In the genomic region with DNA sequence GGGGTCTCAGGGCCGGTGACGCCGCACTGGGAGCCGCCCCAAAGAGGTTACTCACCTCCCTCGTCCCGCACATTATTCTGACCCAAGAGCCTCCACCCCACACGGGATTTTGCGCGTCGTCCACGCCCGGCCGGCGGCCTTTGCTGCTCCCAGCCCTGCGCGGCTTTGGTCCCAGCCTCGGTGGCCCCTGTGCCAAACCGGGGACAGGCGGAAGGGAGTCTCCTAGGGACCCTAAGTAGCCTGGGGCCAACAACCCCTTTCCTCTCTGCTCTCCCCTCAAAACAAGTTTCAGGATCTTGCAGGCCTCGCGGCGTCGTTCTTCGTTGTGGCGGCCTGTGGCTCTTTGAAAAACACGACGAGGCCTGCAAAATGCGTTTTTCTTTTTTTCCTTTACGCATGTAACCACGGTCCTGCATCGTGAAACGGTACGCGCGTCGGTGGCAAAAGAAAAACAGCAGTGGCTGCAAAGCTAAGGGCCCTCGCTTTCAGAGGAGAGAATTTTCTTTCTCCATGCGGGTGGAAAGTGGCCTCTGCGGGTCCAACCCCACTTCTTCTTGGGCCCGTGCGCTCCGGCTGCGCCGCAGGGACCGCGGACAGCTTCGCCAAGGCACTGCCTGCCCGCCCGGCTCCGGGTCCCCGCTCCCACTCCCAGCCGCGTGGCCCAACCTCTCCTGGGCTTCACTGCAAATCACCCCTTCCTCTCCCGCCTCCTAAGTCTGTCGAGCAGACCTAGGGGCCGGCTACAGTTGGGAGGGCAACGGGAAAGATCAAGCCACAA, we compare ENCODE assay signal across 8 cellular contexts. TPM values are rescaled to one million over a fixed set of nuclear protein-coding genes. Genes with fewer than 3 reads are reported as not detected.
DNase-seq lines count a peak whose midpoint lies in the region; ATAC-seq and TF ChIP-seq lines count a peak whose summit lies in the region.

No MANE protein-coding gene starts in this region.

- intact Hi-C loops in PC-3 (cut with micrococcal nuclease) (no loop called here), esophagus squamous epithelium (cut with DNase I) (no loop called here), spleen (cut with DNase I; ENCODE audit: low total_unique reads) (loop anchor here (5.0 kb wide), 1 partner anchor 106 kb away; no protein-coding TSS in a partner anchor)

- CTCF ChIA-PET in PC-3 (lab: Charles Lee), result no interaction called here

- H3K9ac ChIP-seq in PC-3 (ENCODE audit: low read length), result no peak overlapping the region

- H3K4me3 ChIP-seq in PC-3 (ENCODE audit: low read length) (peak overlapping the region; percentile 35), esophagus squamous epithelium (peak overlapping the region in 3 of 4 donors; percentile 32 to 67 (median 47)), spleen (peak overlapping the region; percentile 21 to 95 (median 50))

- H3K4me2 ChIP-seq in PC-3 (ENCODE audit: low read length), result peak overlapping the region; percentile 54

- H4K20me1 ChIP-seq in PC-3 (ENCODE audit: low read length), result no peaks in the 10 kb centered on the region

- TF ChIP-seq POLR2A in esophagus squamous epithelium (IDR thresholded peaks at IDR 0.05), result no peak
- no peak for TF ChIP-seq POLR2A in spleen (IDR thresholded peaks at IDR 0.05)

- WGBS in esophagus squamous epithelium, 2 donors, result 20 to 38% methylated on average over 32 of the region's 57 CpGs
- 49 to 60% (median 55%) methylated on average over 55 to 57 of the region's 57 CpGs for WGBS in spleen, 5 donors

- H3K36me3 Mint-ChIP-seq in T-helper 2 cell treated with Interferon-gamma antibody and Interleukin-4, amounts not matched to agents 5 μg/mL and 100 μg/mL, for 36 hours (ENCODE audit: low read depth), result peaks cover 38% of the 10 kb centered on the region

- no TSS peak for BruUV-seq in PC-3 (replicated peaks; lab: Mats Ljungman, UMichigan)

- POLR2A ChIA-PET in PC-3 (lab: Charles Lee; ENCODE audit: unreplicated experiment), result no interaction called here

- H3F3A ChIP-seq in PC-3 (ENCODE audit: low read length, unreplicated experiment), result no peaks in the 10 kb centered on the region

- H3K27me3 ChIP-seq in PC-3 (ENCODE audit: low read length), result peaks cover 59% of the 10 kb centered on the region
- H3K27me3 ChIP-seq in esophagus squamous epithelium, result peaks cover 27 to 100% (median 46%) of the 10 kb centered on the region in 4 donors
- peaks cover 2 to 96% (median 69%) of the 10 kb centered on the region in 7 donors for H3K27me3 ChIP-seq in spleen (replicated peaks in 1 of 7)

- no peaks in the 10 kb centered on the region for H3K79me2 ChIP-seq in PC-3 (ENCODE audit: low read length)

- H3K9me3 Mint-ChIP-seq in T-helper 2 cell treated with Interferon-gamma antibody and Interleukin-4, amounts not matched to agents 5 μg/mL and 100 μg/mL, for 36 hours, result no peaks in the 10 kb centered on the region

- H3K4me3 Mint-ChIP-seq in T-helper 2 cell treated with Interferon-gamma antibody and Interleukin-4, amounts not matched to agents 5 μg/mL and 100 μg/mL, for 36 hours, result peak overlapping the region; percentile 70

- no peaks in the 10 kb centered on the region for H3K9me2 ChIP-seq in PC-3 (replicated peaks; ENCODE audit: low read length)

- H3K36me3 ChIP-seq in PC-3 (ENCODE audit: low read depth, low read length) (no peaks in the 10 kb centered on the region), esophagus squamous epithelium (no peaks in the 10 kb centered on the region), spleen (peaks cover 0 to 17% (median 0%) of the 10 kb centered on the region in 6 donors)

- peak overlapping the region; percentile 63 for H3K27ac Mint-ChIP-seq in T-helper 2 cell treated with Interferon-gamma antibody and Interleukin-4, amounts not matched to agents 5 μg/mL and 100 μg/mL, for 36 hours

- TF ChIP-seq CTCF in PC-3 (conservative IDR thresholded peaks at IDR 0.05; ENCODE audit: low read depth, low read length) (no peak), esophagus squamous epithelium (IDR thresholded peaks at IDR 0.05) (no peak), spleen (IDR thresholded peaks at IDR 0.05 in 8 of 11, conservative IDR thresholded peaks at IDR 0.05 in 3 of 11) (no peak)

- no peak for DNase-seq in T-helper 2 cell treated with Interferon-gamma antibody and Interleukin-4, amounts not matched to agents 5 μg/mL and 100 μg/mL, for 36 hours (ENCODE audit: low spot score)
- DNase-seq in T-helper 2 cell, result no peak
- no peak for DNase-seq in PC-3
- DNase-seq in esophagus squamous epithelium (lab: John Stamatoyannopoulos, UW), result no peak
- no peak for DNase-seq in spleen
- DNase-seq in GM19238 (ENCODE audit: insufficient read length, low spot score), result no peak
- DNase-seq in GDM1 (lab: John Stamatoyannopoulos, UW), result no peak
- DNase-seq in C1 segment of cervical spinal cord (lab: John Stamatoyannopoulos, UW), result no peak

- H3K4me1 Mint-ChIP-seq in T-helper 2 cell treated with Interferon-gamma antibody and Interleukin-4, amounts not matched to agents 5 μg/mL and 100 μg/mL, for 36 hours (ENCODE audit: low read depth), result peaks cover 43% of the 10 kb centered on the region

- H3K4me1 ChIP-seq in PC-3 (ENCODE audit: insufficient read depth, low read length) (no peaks in the 10 kb centered on the region), esophagus squamous epithelium (peaks cover 29 to 65% (median 39%) of the 10 kb centered on the region in 3 donors), spleen (peaks cover 28 to 94% (median 79%) of the 10 kb centered on the region in 6 donors)

- no peaks in the 10 kb centered on the region for H3K27me3 Mint-ChIP-seq in T-helper 2 cell treated with Interferon-gamma antibody and Interleukin-4, amounts not matched to agents 5 μg/mL and 100 μg/mL, for 36 hours (ENCODE audit: low read depth)

- H3K9me3 ChIP-seq in PC-3 (ENCODE audit: low read length) (no peaks in the 10 kb centered on the region), esophagus squamous epithelium (no peaks in the 10 kb centered on the region), spleen (no peaks in the 10 kb centered on the region)

- no peak overlapping the region for H3K27ac ChIP-seq in PC-3 (ENCODE audit: low read length)
- H3K27ac ChIP-seq in esophagus squamous epithelium, result peak overlapping the region; percentile 48 to 88 (median 76)
- H3K27ac ChIP-seq in spleen, result peak overlapping the region; percentile 72 to 99 (median 94)

- peak overlapping the region; percentile 38; the same call in 1 of the 2 replicates for H2AFZ ChIP-seq in PC-3 (ENCODE audit: low read length)

- no peak for ATAC-seq in PC-3

RNA-seq across cellular contexts. Expression of a gene that starts 0.8 kb away (rescaled TPM):
- total RNA-seq in PC-3 (2014; rRNA removed), result 2.8 and 3.7 TPM in 2 replicates
- 1 to 10 TPM; 1.9 to 5.7 (median 3.1) TPM for total RNA-seq in esophagus squamous epithelium
- total RNA-seq in spleen, result 10 to 100 TPM; 38.1 to 76.3 (median 52.3) TPM
- polyA plus RNA-seq in spleen, result 10 to 100 TPM; 17.3 to 22.1 (median 18.2) TPM
